10 cellular contexts compared by ENCODE assay signal in genomic region chr16:83925957-83926725, GRCh38. TPM values are rescaled to one million over a fixed set of nuclear protein-coding genes. Genes with fewer than 3 reads are reported as not detected.
DNase-seq lines count a peak whose midpoint lies in the region; TF ChIP-seq lines count a peak whose summit lies in the region.
"Had no signal": no experiment of that assay in that cellular context is flagged by ENCODE, and none has a peak within 500 bp of the region (broad histone marks: within the 10 kb centered on the region; RNA-seq: fewer than 3 reads in every experiment).

No MANE protein-coding gene starts in this region.

- H3K4ac ChIP-seq in H9 (ENCODE audit: low read depth, low read length): no peak overlapping the region

- H2BK12ac ChIP-seq in H9 (ENCODE audit: insufficient read length, low read depth, low read length): no peak overlapping the region

- no peak overlapping the region for H2BK120ac ChIP-seq in H9 (ENCODE audit: low read depth, low read length, poor library complexity, severe bottlenecking)

- no peak overlapping the region for H2BK15ac ChIP-seq in H9 (ENCODE audit: low read depth, low read length)

- intact Hi-C loops in mammary epithelial cell (cut with micrococcal nuclease): loop anchor here (1.0 to 5.0 kb wide), 4 partner anchors 28 to 139 kb away; partner anchors contain the start of gene NECAB2

- no peak overlapping the region for H3K23ac ChIP-seq in H9 (ENCODE audit: insufficient read length, low read depth, low read length)

- peaks cover 4% of the 10 kb centered on the region for H3K23me2 ChIP-seq in H9 (ENCODE audit: insufficient read length, low read depth, low read length, poor library complexity, severe bottlenecking)

- dilution Hi-C loops in mammary epithelial cell (cut with HindIII; ENCODE audit: low sequenced_read_pairs): no loop called here

- H3K36me3 ChIP-seq in mammary epithelial cell (ENCODE audit: insufficient read depth, low read length): no peaks in the 10 kb centered on the region
- H3K36me3 ChIP-seq: cardiac muscle cell had no signal

- CTCF ChIA-PET in mammary epithelial cell (lab: Charles Lee; ENCODE audit: low non-redundant PET): interaction anchor here (0.9 kb wide), 1 partner anchor 261 kb away, joined by 4 read pairs; the partner anchor contains the start of gene TAF1C

- no peak overlapping the region for H4K8ac ChIP-seq in H9 (replicated peaks; ENCODE audit: insufficient read length, low read depth, low read length)

- no peaks in the 10 kb centered on the region for H3K4me1 ChIP-seq in H9 (ENCODE audit: insufficient read depth, low read length)
- H3K4me1 ChIP-seq in mammary epithelial cell (ENCODE audit: insufficient read depth, low read length): peaks cover 26% of the 10 kb centered on the region

- BruUV-seq in mammary epithelial cell (replicated peaks; lab: Mats Ljungman, UMichigan): no TSS peak

- no peak overlapping the region for H3K56ac ChIP-seq in H9 (ENCODE audit: insufficient read length, low read depth, low read length)

- H3K79me1 ChIP-seq in H9 (ENCODE audit: insufficient read depth, low read depth, low read length, poor library complexity, severe bottlenecking): no peaks in the 10 kb centered on the region

- no peak overlapping the region for H3K18ac ChIP-seq in H9 (ENCODE audit: insufficient read length, low read depth, low read length)

- no CpG with 5 or more reads among the region's 27 CpGs for WGBS in H9 (ENCODE audit: extremely low coverage, insufficient read length, low lambda C conversion rate)
- WGBS in mammary epithelial cell (ENCODE audit: low coverage, missing lambda C conversion rate): 45% methylated on average over 9 of the region's 27 CpGs

- no peaks in the 10 kb centered on the region for H3K79me2 ChIP-seq in H9 (ENCODE audit: insufficient read depth, low read length)
- H3K79me2 ChIP-seq in mammary epithelial cell (ENCODE audit: insufficient read depth, low read length): no peaks in the 10 kb centered on the region

- H3K14ac ChIP-seq in H9 (ENCODE audit: insufficient read depth, low read length): no peak overlapping the region; the same call in 1 of the 2 replicates

- H2AFZ ChIP-seq in H9 (ENCODE audit: low read length): no peak overlapping the region
- peak overlapping the region; percentile 49 for H2AFZ ChIP-seq in mammary epithelial cell (ENCODE audit: low read depth, low read length)

- H3K4me2 ChIP-seq in H9 (ENCODE audit: insufficient read depth, insufficient read length, low read length): no peak overlapping the region
- no peak overlapping the region for H3K4me2 ChIP-seq in mammary epithelial cell (ENCODE audit: insufficient read depth, low read depth, low read length)

- H3K4me1 Mint-ChIP-seq in H9: peaks cover 16 to 30% of the 10 kb centered on the region in 2 experiments
- H3K4me1 Mint-ChIP-seq in progenitor cell of endocrine pancreas (ENCODE audit: low read depth): peaks cover 5% of the 10 kb centered on the region
- H3K4me1 Mint-ChIP-seq in immature natural killer cell: peaks cover 20 to 24% of the 10 kb centered on the region in 2 donors

- peaks cover 2% of the 10 kb centered on the region; the same call in 1 of the 2 replicates for H3K27me3 Mint-ChIP-seq in H9 (ENCODE audit: low read depth)
- no peaks in the 10 kb centered on the region for H3K27me3 Mint-ChIP-seq in progenitor cell of endocrine pancreas
- H3K27me3 Mint-ChIP-seq in immature natural killer cell (ENCODE audit: low read depth in 3 of 3): peaks cover 0 to 4% (median 0%) of the 10 kb centered on the region in 3 donors
- H3K27me3 Mint-ChIP-seq: stimulated activated naive CD8-positive, alpha-beta T cell treated with anti-CD3 and anti-CD28 coated beads, Interleukin-15, amount 100 ng/mL, for 72 hours; T-cell had no signal

- H3K36me3 Mint-ChIP-seq in H9 (ENCODE audit: insufficient read depth in 1 of 3, low read depth in 3 of 3) (peaks cover 2 to 10% (median 5%) of the 10 kb centered on the region in 3 experiments; a peak in 6 of 7 replicates), progenitor cell of endocrine pancreas (ENCODE audit: insufficient read depth) (peaks cover 4% of the 10 kb centered on the region), immature natural killer cell (peaks cover 4 to 21% (median 11%) of the 10 kb centered on the region in 3 donors)

- H3K9ac ChIP-seq in H9 (ENCODE audit: extremely low read depth, insufficient read length, low read length): no peak overlapping the region
- H3K9ac ChIP-seq in mammary epithelial cell (ENCODE audit: insufficient read depth, low read length): no peak overlapping the region

- H2BK20ac ChIP-seq in H9 (ENCODE audit: low read depth, low read length, poor library complexity, severe bottlenecking): no peak overlapping the region

- peak overlapping the region in 1 of 2 experiments; percentile 79; a peak in 2 of 5 replicates for H3K4me3 Mint-ChIP-seq in H9
- H3K4me3 Mint-ChIP-seq in progenitor cell of endocrine pancreas (ENCODE audit: low read depth): no peak overlapping the region
- H3K4me3 Mint-ChIP-seq in immature natural killer cell: no peak overlapping the region
- H3K4me3 Mint-ChIP-seq: stimulated activated naive CD8-positive, alpha-beta T cell treated with anti-CD3 and anti-CD28 coated beads, Interleukin-15, amount 100 ng/mL, for 72 hours; T-cell had no signal

- H2BK5ac ChIP-seq in H9 (ENCODE audit: insufficient read length, low read length): no peak overlapping the region

- H3K9me3 Mint-ChIP-seq in H9 (no peaks in the 10 kb centered on the region), progenitor cell of endocrine pancreas (ENCODE audit: low read depth) (no peaks in the 10 kb centered on the region), immature natural killer cell (no peaks in the 10 kb centered on the region)
- H3K9me3 Mint-ChIP-seq: stimulated activated naive CD8-positive, alpha-beta T cell treated with anti-CD3 and anti-CD28 coated beads, Interleukin-15, amount 100 ng/mL, for 72 hours; T-cell had no signal

- H3K27ac ChIP-seq in H9 (ENCODE audit: insufficient read length, low read depth, low read length): no peak overlapping the region
- no peak overlapping the region for H3K27ac ChIP-seq in mammary epithelial cell (ENCODE audit: insufficient read depth, low read depth, low read length)
- H3K27ac ChIP-seq: cardiac muscle cell had no signal

- H4K20me1 ChIP-seq in H9 (ENCODE audit: control insufficient read depth, insufficient read depth, insufficient read length): no peaks in the 10 kb centered on the region
- no peaks in the 10 kb centered on the region for H4K20me1 ChIP-seq in mammary epithelial cell (ENCODE audit: insufficient read depth, low read length)

- H3K9me3 ChIP-seq in H9 (ENCODE audit: control insufficient read depth, low read depth, low read length) (no peaks in the 10 kb centered on the region), mammary epithelial cell (replicated peaks; ENCODE audit: insufficient read depth, low read length) (no peaks in the 10 kb centered on the region)

- no peak overlapping the region for H2AK5ac ChIP-seq in H9 (ENCODE audit: insufficient read length, low read length)

- H3K27ac Mint-ChIP-seq in H9 (peak overlapping the region in 2 of 3 experiments; percentile 17 to 70; a peak in 3 of 7 replicates), progenitor cell of endocrine pancreas (peak overlapping the region; percentile 56), immature natural killer cell (no peak overlapping the region)
- H3K27ac Mint-ChIP-seq: T-cell had no signal

- H3T11ph ChIP-seq in H9 (ENCODE audit: low read length): no peak overlapping the region

- in situ Hi-C loops in mammary epithelial cell (cut with MboI; ENCODE audit: low sequenced_read_pairs in 2 of 2): loop anchor here in 1 of 2 donors (25.0 kb wide), 1 partner anchor 261 kb away; the partner anchor contains the start of genes ADAD2 and TAF1C

- H4K91ac ChIP-seq in H9 (ENCODE audit: insufficient read length, low read depth, low read length): no peak overlapping the region

- no peak for DNase-seq in H9
- DNase-seq in mammary epithelial cell: no peak
- DNase-seq in progenitor cell of endocrine pancreas (ENCODE audit: low spot score, unreplicated experiment): no peak
- DNase-seq in activated CD4-positive, CD25-positive, alpha-beta regulatory T cell (lab: John Stamatoyannopoulos, UW): no peak
- no peak for DNase-seq in H4 (ENCODE audit: low spot score)
- no peak for DNase-seq in immature natural killer cell

- H3K27me3 ChIP-seq in H9 (ENCODE audit: insufficient read depth, low read length): no peaks in the 10 kb centered on the region
- no peaks in the 10 kb centered on the region for H3K27me3 ChIP-seq in mammary epithelial cell (ENCODE audit: insufficient read depth, low read length)
- H3K27me3 ChIP-seq: cardiac muscle cell had no signal

- no peak overlapping the region for H4K5ac ChIP-seq in H9 (ENCODE audit: insufficient read length, low read depth, low read length)

- H3K4me3 ChIP-seq in mammary epithelial cell (replicated peaks in 1 of 3; ENCODE audit: insufficient read depth in 1 of 3, low read depth in 2 of 3, low read length in 3 of 3): no peak overlapping the region
- H3K4me3 ChIP-seq: cardiac muscle cell had no signal

- TF ChIP-seq CTCF in H9 (conservative IDR thresholded peaks at IDR 0.05) (no peak), mammary epithelial cell (conservative IDR thresholded peaks at IDR 0.05 in 1 of 2, IDR thresholded peaks at IDR 0.05 in 1 of 2; ENCODE audit: extremely low read depth in 1 of 2, insufficient read depth in 1 of 2, low read depth in 1 of 2, low read length in 2 of 2) (no peak), progenitor cell of endocrine pancreas (IDR thresholded peaks at IDR 0.05; ENCODE audit: unreplicated experiment) (no peak)

RNA-seq across cellular contexts. Expression of gene OSGIN1, which starts 26.9 kb away (rescaled TPM):
- total RNA-seq in H9 (2021): 0.48 and 0.63 TPM in 2 replicates
- total RNA-seq in mammary epithelial cell: 1 to 10 TPM; 3.3 to 9.3 TPM
- polyA plus RNA-seq in mammary epithelial cell: 4.2 TPM
- polyA minus RNA-seq in mammary epithelial cell: 0.83 TPM
- 2.3 and 2.7 TPM in 2 replicates for total RNA-seq in progenitor cell of endocrine pancreas
- 26.1 and 27.3 TPM in 2 replicates for total RNA-seq in H4 (2014; rRNA removed; shearing (Covaris generic))
- polyA plus RNA-seq in immature natural killer cell: under 1 TPM in 2 of 3 donors, not detected in 1; 0.11 to 0.59 TPM

RNA-seq across cellular contexts. Expression of gene MLYCD, which starts 27.2 kb away (rescaled TPM):
- total RNA-seq in H9 (2021) (6.8 and 7.1 TPM in 2 replicates), mammary epithelial cell (1 to 10 TPM; 3.2 to 3.5 TPM), progenitor cell of endocrine pancreas (9.4 and 9.6 TPM in 2 replicates)
- polyA plus RNA-seq in mammary epithelial cell (1.0 TPM), immature natural killer cell (1 to 10 TPM in 2 of 3 donors, under 1 TPM in 1; 0.64 to 4.5 (median 1.1) TPM)
- polyA minus RNA-seq in mammary epithelial cell: 3.8 TPM
- 1.4 and 1.7 TPM in 2 replicates for total RNA-seq in H4 (2014; rRNA removed; shearing (Covaris generic))

RNA-seq across cellular contexts. Expression of gene NECAB2, which starts 41.9 kb away (rescaled TPM):
- total RNA-seq in H9 (2021): 11.7 and 12.6 TPM in 2 replicates
- under 1 TPM in 1 of 2 donors, not detected in 1; 0.87 TPM for total RNA-seq in mammary epithelial cell
- polyA plus RNA-seq in mammary epithelial cell: 0.02 TPM
- polyA minus RNA-seq in mammary epithelial cell: not detected
- 4.4 and 4.6 TPM in 2 replicates for total RNA-seq in progenitor cell of endocrine pancreas
- 0.37 and 0.52 TPM in 2 replicates for total RNA-seq in H4 (2014; rRNA removed; shearing (Covaris generic))
- not detected for polyA plus RNA-seq in immature natural killer cell
- total RNA-seq: HT-29, T-cell had no signal

Comparison
In these comparisons a context has a peak if more than half of its experiments do, and no peak if none do; other contexts are left out.
1. H3K27ac Mint-ChIP-seq: peak in H9 (2 of 3) and progenitor cell of endocrine pancreas (single experiment); none in immature natural killer cell (0 of 6).